11 cellular contexts compared by ENCODE assay signal in genomic region chr3:195148553-195148952, GRCh38.
DNase-seq lines count a peak whose midpoint lies in the region; ATAC-seq, FAIRE-seq and TF ChIP-seq lines count a peak whose summit lies in the region.
"Had no signal": no experiment of that assay in that cellular context is flagged by ENCODE, and none has a peak within 500 bp of the region (broad histone marks: within the 10 kb centered on the region; RNA-seq: fewer than 3 reads in every experiment).

No MANE protein-coding gene starts in this region.

- no peaks in the 10 kb centered on the region for H3K36me3 Mint-ChIP-seq in T-helper 1 cell treated with Interleukin-12 subunit alpha and Interleukin-12 subunit beta and Interleukin-4 antibody, amounts not matched to agents 30 μg/mL and 1 μg/mL, for 36 hours (ENCODE audit: low read depth)
- H3K36me3 Mint-ChIP-seq in stimulated activated effector memory CD8-positive, alpha-beta T cell treated with anti-CD3 and anti-CD28 coated beads, Interleukin-12 subunit alpha, Interleukin-12 subunit beta, amount 100 ng/mL, for 72 hours, result no peaks in the 10 kb centered on the region

- H3K79me2 ChIP-seq in OCI-LY3 (ENCODE audit: low read length) (no peaks in the 10 kb centered on the region), fibroblast of lung (ENCODE audit: control insufficient read depth, insufficient read depth, low read length) (peaks cover 2% of the 10 kb centered on the region)

- no peaks in the 10 kb centered on the region for H4K20me1 ChIP-seq in OCI-LY3 (ENCODE audit: insufficient read depth, low read length)
- no peaks in the 10 kb centered on the region for H4K20me1 ChIP-seq in fibroblast of lung (ENCODE audit: control insufficient read depth, extremely low read depth, insufficient read depth, low read length)

- H3K4me2 ChIP-seq in OCI-LY3 (ENCODE audit: low read length), result peak overlapping the region; percentile 91
- peak overlapping the region; percentile 76 for H3K4me2 ChIP-seq in fibroblast of lung (ENCODE audit: extremely low read depth, insufficient read depth, low read length)

- no peak overlapping the region for H3K27ac Mint-ChIP-seq in T-helper 1 cell treated with Interleukin-12 subunit alpha and Interleukin-12 subunit beta and Interleukin-4 antibody, amounts not matched to agents 30 μg/mL and 1 μg/mL, for 36 hours
- peak overlapping the region; percentile 40 for H3K27ac Mint-ChIP-seq in stimulated activated effector memory CD8-positive, alpha-beta T cell treated with anti-CD3 and anti-CD28 coated beads, Interleukin-12 subunit alpha, Interleukin-12 subunit beta, amount 100 ng/mL, for 72 hours

- H3K27me3 ChIP-seq in OCI-LY3 (ENCODE audit: low read depth, low read length), result no peaks in the 10 kb centered on the region
- no peaks in the 10 kb centered on the region for H3K27me3 ChIP-seq in fibroblast of lung (ENCODE audit: control insufficient read depth, insufficient read depth, low read length)

- H3K9me3 ChIP-seq in OCI-LY3 (ENCODE audit: insufficient read depth, low read length) (no peaks in the 10 kb centered on the region), fibroblast of lung (ENCODE audit: control insufficient read depth, insufficient read depth, low read depth, low read length) (no peaks in the 10 kb centered on the region)

- ATAC-seq in stimulated activated effector memory CD8-positive, alpha-beta T cell treated with anti-CD3 and anti-CD28 coated beads, Interleukin-12 subunit alpha, Interleukin-12 subunit beta, amount 100 ng/mL, for 72 hours, result no peak
- no peak for ATAC-seq in HG02885 (IDR thresholded peaks at IDR 0.05; ENCODE audit: poor library complexity, unreplicated experiment)

- H3K4me1 ChIP-seq in OCI-LY3 (ENCODE audit: low read length), result peaks cover 43% of the 10 kb centered on the region
- H3K4me1 ChIP-seq in fibroblast of lung (ENCODE audit: control insufficient read depth, extremely low read depth, insufficient read depth, low read length), result peaks cover 44% of the 10 kb centered on the region

- FAIRE-seq in RCC 7860 (lab: Jason Lieb, UNC), result no peak

- H3K9ac ChIP-seq in OCI-LY3 (ENCODE audit: low read length) (peak overlapping the region; percentile 44), fibroblast of lung (ENCODE audit: insufficient read depth, low read length) (peak overlapping the region; percentile 32)

- no peak for DNase-seq in T-helper 1 cell
- peak in 1 of 2 donors; percentile 26 for DNase-seq in fibroblast of lung (ENCODE audit: low read depth in 2 of 2)
- no peak for DNase-seq in stimulated activated effector memory CD8-positive, alpha-beta T cell treated with anti-CD3 and anti-CD28 coated beads, Interleukin-12 subunit alpha, Interleukin-12 subunit beta, amount 100 ng/mL, for 72 hours (ENCODE audit: low spot score in 2 of 2)
- no peak for DNase-seq in RCC 7860 (ENCODE audit: low spot score)
- DNase-seq in activated CD8-positive, alpha-beta memory T cell treated with anti-CD3 and anti-CD28 coated beads, Interleukin-2, amount 50 U/mL, for 4 hours, result no peak
- DNase-seq: GDM1 had no signal

- peak overlapping the region; percentile 89 for H3K4me3 Mint-ChIP-seq in T-helper 1 cell treated with Interleukin-12 subunit alpha and Interleukin-12 subunit beta and Interleukin-4 antibody, amounts not matched to agents 30 μg/mL and 1 μg/mL, for 36 hours
- peak overlapping the region; percentile 70 for H3K4me3 Mint-ChIP-seq in stimulated activated effector memory CD8-positive, alpha-beta T cell treated with anti-CD3 and anti-CD28 coated beads, Interleukin-12 subunit alpha, Interleukin-12 subunit beta, amount 100 ng/mL, for 72 hours

- H2AFZ ChIP-seq in OCI-LY3 (ENCODE audit: low read depth, low read length) (no peak overlapping the region; the same call in 1 of the 2 replicates), fibroblast of lung (ENCODE audit: low read length) (peak overlapping the region; percentile 38)

- peaks cover 35% of the 10 kb centered on the region for H3K4me1 Mint-ChIP-seq in T-helper 1 cell treated with Interleukin-12 subunit alpha and Interleukin-12 subunit beta and Interleukin-4 antibody, amounts not matched to agents 30 μg/mL and 1 μg/mL, for 36 hours (ENCODE audit: low read depth)
- peaks cover 20% of the 10 kb centered on the region for H3K4me1 Mint-ChIP-seq in stimulated activated effector memory CD8-positive, alpha-beta T cell treated with anti-CD3 and anti-CD28 coated beads, Interleukin-12 subunit alpha, Interleukin-12 subunit beta, amount 100 ng/mL, for 72 hours

- peak overlapping the region; percentile 77 for H3K4me3 ChIP-seq in OCI-LY3 (ENCODE audit: low read length)
- peak overlapping the region in 3 of 4 experiments; percentile 13 to 54 (median 15) for H3K4me3 ChIP-seq in fibroblast of lung (replicated peaks in 1 of 4; ENCODE audit: control extremely low read depth in 1 of 4, insufficient read depth in 1 of 4, low read depth in 3 of 4, low read length in 4 of 4)
- H3K4me3 ChIP-seq: coronary artery had no signal

- H3K27me3 Mint-ChIP-seq in T-helper 1 cell treated with Interleukin-12 subunit alpha and Interleukin-12 subunit beta and Interleukin-4 antibody, amounts not matched to agents 30 μg/mL and 1 μg/mL, for 36 hours (ENCODE audit: low read depth), result peaks cover 4% of the 10 kb centered on the region

- H3K9me3 Mint-ChIP-seq in T-helper 1 cell treated with Interleukin-12 subunit alpha and Interleukin-12 subunit beta and Interleukin-4 antibody, amounts not matched to agents 30 μg/mL and 1 μg/mL, for 36 hours, result no peaks in the 10 kb centered on the region
- H3K9me3 Mint-ChIP-seq in stimulated activated effector memory CD8-positive, alpha-beta T cell treated with anti-CD3 and anti-CD28 coated beads, Interleukin-12 subunit alpha, Interleukin-12 subunit beta, amount 100 ng/mL, for 72 hours, result no peaks in the 10 kb centered on the region

- H3K27ac ChIP-seq in OCI-LY3 (ENCODE audit: low read length) (no peak overlapping the region), fibroblast of lung (ENCODE audit: insufficient read depth, low read length) (peak overlapping the region; percentile 92)
- H3K27ac ChIP-seq: 22Rv1, coronary artery had no signal

- no peak for TF ChIP-seq CTCF in OCI-LY3 (IDR thresholded peaks at IDR 0.05; ENCODE audit: low read depth, low read length)
- TF ChIP-seq CTCF in fibroblast of lung (conservative IDR thresholded peaks at IDR 0.05 in 1 of 2, IDR thresholded peaks at IDR 0.05 in 1 of 2; ENCODE audit: low read depth in 1 of 2, low read length in 2 of 2), result no peak

- no peaks in the 10 kb centered on the region for H3K36me3 ChIP-seq in OCI-LY3 (replicated peaks; ENCODE audit: low read depth, low read length)
- no peaks in the 10 kb centered on the region for H3K36me3 ChIP-seq in fibroblast of lung (ENCODE audit: control insufficient read depth, insufficient read depth, low read length)
